Comparison of ENCODE assay signal across 31 cellular contexts in the genomic region with DNA sequence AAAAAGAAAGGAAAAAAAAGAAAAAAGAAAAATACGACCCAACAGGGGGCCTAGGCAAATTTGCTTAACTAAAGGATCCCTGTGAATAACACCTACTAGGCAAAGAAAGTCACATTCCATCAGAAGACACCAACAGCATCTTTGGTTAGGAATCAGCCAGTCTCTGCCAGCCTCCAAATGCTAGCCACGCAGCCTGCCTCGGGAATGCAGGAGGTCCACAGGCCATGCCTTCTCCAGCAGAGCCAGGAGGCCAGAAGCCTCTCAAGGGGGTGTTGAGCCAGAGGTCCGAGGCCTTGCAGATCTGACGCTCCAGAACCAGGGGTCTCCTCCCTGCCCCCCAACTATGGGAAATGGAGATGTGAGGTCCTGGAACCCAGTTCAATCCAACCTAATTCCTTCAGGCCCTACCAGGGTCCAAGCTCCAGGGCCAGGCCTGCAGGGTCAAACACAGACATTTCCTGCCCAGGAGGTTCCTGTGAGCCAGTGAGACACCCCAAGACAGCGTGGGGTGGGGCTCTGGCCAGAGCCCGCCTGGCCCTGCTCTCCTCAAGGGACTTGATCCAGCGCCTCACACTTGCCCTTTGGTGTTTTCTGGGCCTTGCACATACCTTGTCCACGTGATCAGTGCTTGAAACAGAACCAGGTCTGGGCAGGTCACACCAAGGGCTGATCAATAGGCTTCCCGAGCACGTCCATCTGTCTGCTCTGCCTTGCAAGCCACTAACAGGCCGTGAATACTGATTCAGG.
DNase-seq lines count a peak whose midpoint lies in the region; ATAC-seq and TF ChIP-seq lines count a peak whose summit lies in the region.
"Had no signal": no experiment of that assay in that cellular context is flagged by ENCODE, and none has a peak within 500 bp of the region (broad histone marks: within the 10 kb centered on the region; RNA-seq: fewer than 3 reads in every experiment).

No MANE protein-coding gene starts in this region.

- peak; percentile 6 for DNase-seq in activated CD8-positive, alpha-beta T cell treated with anti-CD3 and anti-CD28 coated beads, Interleukin-2, amount 10 ng/mL, durations not matched to agents 7 days and 5 days
- no peak for DNase-seq in activated CD8-positive, alpha-beta T cell treated with anti-CD3 and anti-CD28 coated beads for 36 hours
- peak; percentile 55 for DNase-seq in esophagus muscularis mucosa (ENCODE audit: extremely low spot score)
- DNase-seq in left lobe of liver (ENCODE audit: low spot score) = peak; percentile 85
- no peak for DNase-seq in stimulated activated effector memory CD8-positive, alpha-beta T cell treated with anti-CD3 and anti-CD28 coated beads, Interleukin-12 subunit alpha, Interleukin-12 subunit beta, amount 100 ng/mL, for 72 hours (ENCODE audit: low spot score in 2 of 2)
- DNase-seq in NK-92 treated with Interleukin-12 subunit alpha and Interleukin-12 subunit beta, amount 100 ng/mL, for 24 hours (lab: John Stamatoyannopoulos, UW) = no peak
- no peak for DNase-seq in NCI-H2107 treated with DMSO at 0.1 percent for 48 hours (lab: John Stamatoyannopoulos, UW; ENCODE audit: unreplicated experiment)
- DNase-seq: activated CD4-positive, alpha-beta T cell treated with anti-CD3 and anti-CD28 coated beads for 4 hours; activated effector memory CD4-positive, alpha-beta T cell treated with Interleukin-2 at 50 U/mL for 16 hours; activated T-cell treated with anti-CD3 and anti-CD28 coated beads, Interleukin-2, amount 50 U/mL, for 1 hour; CD4-positive, CD25-positive, alpha-beta regulatory T cell; DND-41; HCEC 1CT; kidney; naive thymus-derived CD8-positive, alpha-beta T cell; NCI-H146; NCI-H748 treated with DMSO at 0.1 percent for 48 hours; occipital lobe; RPMI8226; stimulated activated naive B cell treated with anti-CD40 and anti-IgM and Interleukin-4, amounts not matched to agents 10 μg/mL and 1 μg/mL and 100 μg/mL, for 72 hours; T1000 had no signal

- H3K27ac ChIP-seq in esophagus muscularis mucosa (replicated peaks in 1 of 4) = no peak overlapping the region
- H3K27ac ChIP-seq: 22Rv1, gastroesophageal sphincter, hepatocyte, SJSA1, suprapubic skin, upper lobe of left lung, VCaP had no signal

- CTCF ChIA-PET in activated CD8-positive, alpha-beta T cell treated with anti-CD3 and anti-CD28 coated beads, Interleukin-2, amount 10 ng/mL, durations not matched to agents 7 days and 5 days (lab: Charles Lee) = no interaction called here
- CTCF ChIA-PET in activated CD8-positive, alpha-beta T cell treated with anti-CD3 and anti-CD28 coated beads for 36 hours (lab: Charles Lee) = no interaction called here

- H3K36me3 ChIP-seq in esophagus muscularis mucosa = no peaks in the 10 kb centered on the region
- H3K36me3 ChIP-seq: gastroesophageal sphincter, SJSA1, suprapubic skin, upper lobe of left lung had no signal

- H3K4me3 Mint-ChIP-seq in activated CD8-positive, alpha-beta T cell treated with anti-CD3 and anti-CD28 coated beads, Interleukin-2, amount 10 ng/mL, durations not matched to agents 7 days and 5 days = no peak overlapping the region
- H3K4me3 Mint-ChIP-seq in activated CD8-positive, alpha-beta T cell treated with anti-CD3 and anti-CD28 coated beads for 36 hours = no peak overlapping the region
- H3K4me3 Mint-ChIP-seq in stimulated activated effector memory CD8-positive, alpha-beta T cell treated with anti-CD3 and anti-CD28 coated beads, Interleukin-12 subunit alpha, Interleukin-12 subunit beta, amount 100 ng/mL, for 72 hours = no peak overlapping the region
- H3K4me3 Mint-ChIP-seq: activated naive CD8-positive, alpha-beta T cell; CD4-positive, CD25-positive, alpha-beta regulatory T cell; IgD-negative memory B cell; naive thymus-derived CD8-positive, alpha-beta T cell; stimulated activated naive B cell treated with anti-CD40 and anti-IgM and Interleukin-4, amounts not matched to agents 10 μg/mL and 1 μg/mL and 100 μg/mL, for 72 hours had no signal

- H3K4me3 ChIP-seq in esophagus muscularis mucosa = no peak overlapping the region
- H3K4me3 ChIP-seq: gastroesophageal sphincter, hepatocyte, SJSA1, suprapubic skin, upper lobe of left lung had no signal

- peaks cover 4% of the 10 kb centered on the region for H3K36me3 Mint-ChIP-seq in activated CD8-positive, alpha-beta T cell treated with anti-CD3 and anti-CD28 coated beads, Interleukin-2, amount 10 ng/mL, durations not matched to agents 7 days and 5 days (ENCODE audit: low read depth)
- no peaks in the 10 kb centered on the region for H3K36me3 Mint-ChIP-seq in activated CD8-positive, alpha-beta T cell treated with anti-CD3 and anti-CD28 coated beads for 36 hours (ENCODE audit: low read depth)
- peaks cover 19% of the 10 kb centered on the region for H3K36me3 Mint-ChIP-seq in stimulated activated effector memory CD8-positive, alpha-beta T cell treated with anti-CD3 and anti-CD28 coated beads, Interleukin-12 subunit alpha, Interleukin-12 subunit beta, amount 100 ng/mL, for 72 hours
- H3K36me3 Mint-ChIP-seq: CD4-positive, CD25-positive, alpha-beta regulatory T cell; IgD-negative memory B cell; stimulated activated naive B cell treated with anti-CD40 and anti-IgM and Interleukin-4, amounts not matched to agents 10 μg/mL and 1 μg/mL and 100 μg/mL, for 72 hours had no signal

- TF ChIP-seq CTCF in activated CD8-positive, alpha-beta T cell treated with anti-CD3 and anti-CD28 coated beads for 36 hours (IDR thresholded peaks at IDR 0.05) = no peak
- TF ChIP-seq CTCF in esophagus muscularis mucosa (IDR thresholded peaks at IDR 0.05) = no peak

- H3K27me3 ChIP-seq in esophagus muscularis mucosa = no peaks in the 10 kb centered on the region
- H3K27me3 ChIP-seq: gastroesophageal sphincter, hepatocyte, SJSA1, suprapubic skin, upper lobe of left lung had no signal

- no peak for TF ChIP-seq EP300 in esophagus muscularis mucosa (IDR thresholded peaks at IDR 0.05)

- ATAC-seq in activated CD8-positive, alpha-beta T cell treated with anti-CD3 and anti-CD28 coated beads, Interleukin-2, amount 10 ng/mL, durations not matched to agents 7 days and 5 days = no peak
- no peak for ATAC-seq in activated CD8-positive, alpha-beta T cell treated with anti-CD3 and anti-CD28 coated beads for 36 hours
- ATAC-seq in left lobe of liver (peak; percentile 92), HG02623 (IDR thresholded peaks at IDR 0.05; ENCODE audit: unreplicated experiment) (no peak)
- no peak for ATAC-seq in stimulated activated effector memory CD8-positive, alpha-beta T cell treated with anti-CD3 and anti-CD28 coated beads, Interleukin-12 subunit alpha, Interleukin-12 subunit beta, amount 100 ng/mL, for 72 hours
- ATAC-seq: gastroesophageal sphincter; naive thymus-derived CD8-positive, alpha-beta T cell; stimulated activated naive B cell treated with anti-CD40 and anti-IgM and Interleukin-4, amounts not matched to agents 10 μg/mL and 1 μg/mL and 100 μg/mL, for 72 hours had no signal

- POLR2A ChIA-PET in activated CD8-positive, alpha-beta T cell treated with anti-CD3 and anti-CD28 coated beads, Interleukin-2, amount 10 ng/mL, durations not matched to agents 7 days and 5 days (lab: Charles Lee) = no interaction called here
- POLR2A ChIA-PET in activated CD8-positive, alpha-beta T cell treated with anti-CD3 and anti-CD28 coated beads for 36 hours (lab: Charles Lee) = interaction anchor here (0.6 kb wide), 1 partner anchor 1075 kb away, joined by 3 read pairs; no protein-coding TSS in a partner anchor

- intact Hi-C loops in activated CD8-positive, alpha-beta T cell treated with anti-CD3 and anti-CD28 coated beads for 36 hours (cut with micrococcal nuclease) = no loop called here
- intact Hi-C loops in esophagus muscularis mucosa (cut with DNase I) = no loop called here

- H3K4me1 Mint-ChIP-seq in activated CD8-positive, alpha-beta T cell treated with anti-CD3 and anti-CD28 coated beads, Interleukin-2, amount 10 ng/mL, durations not matched to agents 7 days and 5 days (ENCODE audit: low read depth) = peaks cover 31% of the 10 kb centered on the region
- H3K4me1 Mint-ChIP-seq in activated CD8-positive, alpha-beta T cell treated with anti-CD3 and anti-CD28 coated beads for 36 hours (ENCODE audit: low read depth) = peaks cover 2% of the 10 kb centered on the region
- H3K4me1 Mint-ChIP-seq in stimulated activated effector memory CD8-positive, alpha-beta T cell treated with anti-CD3 and anti-CD28 coated beads, Interleukin-12 subunit alpha, Interleukin-12 subunit beta, amount 100 ng/mL, for 72 hours = peaks cover 25% of the 10 kb centered on the region

- no peaks in the 10 kb centered on the region for H3K27me3 Mint-ChIP-seq in activated CD8-positive, alpha-beta T cell treated with anti-CD3 and anti-CD28 coated beads, Interleukin-2, amount 10 ng/mL, durations not matched to agents 7 days and 5 days (ENCODE audit: low read depth)
- peaks cover 2% of the 10 kb centered on the region for H3K27me3 Mint-ChIP-seq in activated CD8-positive, alpha-beta T cell treated with anti-CD3 and anti-CD28 coated beads for 36 hours
- H3K27me3 Mint-ChIP-seq: activated naive CD8-positive, alpha-beta T cell; CD4-positive, CD25-positive, alpha-beta regulatory T cell had no signal

- no peaks in the 10 kb centered on the region for H3K4me1 ChIP-seq in esophagus muscularis mucosa
- H3K4me1 ChIP-seq: SJSA1, suprapubic skin, upper lobe of left lung had no signal

- no peaks in the 10 kb centered on the region for H3K9me3 ChIP-seq in esophagus muscularis mucosa
- H3K9me3 ChIP-seq: gastroesophageal sphincter, SJSA1, suprapubic skin, upper lobe of left lung had no signal

- H3K9me3 Mint-ChIP-seq in activated CD8-positive, alpha-beta T cell treated with anti-CD3 and anti-CD28 coated beads, Interleukin-2, amount 10 ng/mL, durations not matched to agents 7 days and 5 days (ENCODE audit: insufficient read depth) = no peaks in the 10 kb centered on the region
- H3K9me3 Mint-ChIP-seq in activated CD8-positive, alpha-beta T cell treated with anti-CD3 and anti-CD28 coated beads for 36 hours = no peaks in the 10 kb centered on the region
- no peaks in the 10 kb centered on the region for H3K9me3 Mint-ChIP-seq in stimulated activated effector memory CD8-positive, alpha-beta T cell treated with anti-CD3 and anti-CD28 coated beads, Interleukin-12 subunit alpha, Interleukin-12 subunit beta, amount 100 ng/mL, for 72 hours

- 94% methylated on average over 9 of the region's 12 CpGs for WGBS in esophagus muscularis mucosa

- peak overlapping the region; percentile 14 for H3K27ac Mint-ChIP-seq in activated CD8-positive, alpha-beta T cell treated with anti-CD3 and anti-CD28 coated beads, Interleukin-2, amount 10 ng/mL, durations not matched to agents 7 days and 5 days
- no peak overlapping the region for H3K27ac Mint-ChIP-seq in activated CD8-positive, alpha-beta T cell treated with anti-CD3 and anti-CD28 coated beads for 36 hours
- peak overlapping the region; percentile 43 for H3K27ac Mint-ChIP-seq in stimulated activated effector memory CD8-positive, alpha-beta T cell treated with anti-CD3 and anti-CD28 coated beads, Interleukin-12 subunit alpha, Interleukin-12 subunit beta, amount 100 ng/mL, for 72 hours
- H3K27ac Mint-ChIP-seq: activated naive CD8-positive, alpha-beta T cell; CD4-positive, CD25-positive, alpha-beta regulatory T cell; IgD-negative memory B cell; stimulated activated naive B cell treated with anti-CD40 and anti-IgM and Interleukin-4, amounts not matched to agents 10 μg/mL and 1 μg/mL and 100 μg/mL, for 72 hours had no signal

- TF ChIP-seq POLR2A in esophagus muscularis mucosa (IDR thresholded peaks at IDR 0.05; ENCODE audit: low read depth) = no peak

Comparison
In these comparisons a context has a peak if more than half of its experiments do, and no peak if none do; other contexts are left out.
1. DNase-seq: peak in activated CD8-positive, alpha-beta T cell treated with anti-CD3 and anti-CD28 coated beads, Interleukin-2, amount 10 ng/mL, durations not matched to agents 7 days and 5 days (single experiment), esophagus muscularis mucosa (single experiment) and left lobe of liver (single experiment); none in activated CD8-positive, alpha-beta T cell treated with anti-CD3 and anti-CD28 coated beads for 36 hours (single experiment), stimulated activated effector memory CD8-positive, alpha-beta T cell treated with anti-CD3 and anti-CD28 coated beads, Interleukin-12 subunit alpha, Interleukin-12 subunit beta, amount 100 ng/mL, for 72 hours (0 of 2), NK-92 treated with Interleukin-12 subunit alpha and Interleukin-12 subunit beta, amount 100 ng/mL, for 24 hours (single experiment) and NCI-H2107 treated with DMSO at 0.1 percent for 48 hours (single experiment).